ENCODE assay signal across 17 cellular contexts in the genomic region with DNA sequence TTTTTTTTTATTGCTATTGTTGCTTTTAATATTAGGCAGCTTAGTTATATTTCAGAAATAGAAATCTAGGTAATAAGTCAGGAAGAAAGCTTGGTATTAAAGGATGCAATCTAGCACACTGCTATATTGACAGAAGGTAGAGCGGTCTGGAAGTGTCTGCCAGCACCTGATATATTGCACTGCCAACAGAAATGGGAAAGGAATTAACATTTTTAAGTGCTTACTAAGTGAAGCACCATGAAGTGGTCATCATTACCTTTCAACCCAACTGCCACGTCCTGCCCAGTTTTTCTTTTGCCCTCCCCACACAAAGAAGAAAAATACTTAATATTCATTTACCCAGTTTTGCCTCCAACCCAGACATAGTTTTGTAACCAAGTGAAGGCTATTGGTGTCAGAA.
DNase-seq lines count a peak whose midpoint lies in the region; ATAC-seq and TF ChIP-seq lines count a peak whose summit lies in the region.
"Had no signal": no experiment of that assay in that cellular context is flagged by ENCODE, and none has a peak within 500 bp of the region (broad histone marks: within the 10 kb centered on the region; RNA-seq: fewer than 3 reads in every experiment).

No MANE protein-coding gene starts in this region.

- no peaks in the 10 kb centered on the region for H3K79me1 ChIP-seq in neuronal stem cell (ENCODE audit: low read depth, low read length)

- no peak overlapping the region for H3K23ac ChIP-seq in neuronal stem cell (ENCODE audit: low read depth, low read length, poor library complexity)

- H3K27me3 ChIP-seq in KMS-11 (ENCODE audit: insufficient read depth, low read depth) (no peaks in the 10 kb centered on the region), PC-3 (ENCODE audit: low read length) (no peaks in the 10 kb centered on the region), neuronal stem cell (ENCODE audit: control insufficient read depth in 3 of 3, insufficient read depth in 3 of 3, low read depth in 1 of 3, low read length in 3 of 3) (no peaks in the 10 kb centered on the region)
- H3K27me3 ChIP-seq: BE2C, uterus had no signal

- no peak overlapping the region for H2BK5ac ChIP-seq in neuronal stem cell (ENCODE audit: low read length)

- no peak for TF ChIP-seq CTCF in KMS-11 (conservative IDR thresholded peaks at IDR 0.05; ENCODE audit: low read depth, low read length)
- TF ChIP-seq CTCF in PC-3 (conservative IDR thresholded peaks at IDR 0.05; ENCODE audit: low read depth, low read length) = no peak
- no peak for TF ChIP-seq CTCF in fibroblast of mammary gland (conservative IDR thresholded peaks at IDR 0.05; ENCODE audit: control insufficient read depth, insufficient read depth, low read depth, low read length)

- H2BK12ac ChIP-seq in neuronal stem cell (ENCODE audit: low read length) = no peak overlapping the region

- H2BK15ac ChIP-seq in neuronal stem cell (ENCODE audit: low read length) = no peak overlapping the region

- H3K79me2 ChIP-seq in KMS-11 (ENCODE audit: insufficient read depth, low read depth) = no peaks in the 10 kb centered on the region
- no peaks in the 10 kb centered on the region for H3K79me2 ChIP-seq in PC-3 (ENCODE audit: low read length)

- H3K27ac ChIP-seq in KMS-11 (no peak overlapping the region), PC-3 (ENCODE audit: low read length) (no peak overlapping the region), neuronal stem cell (replicated peaks; ENCODE audit: low read length) (no peak overlapping the region)
- H3K27ac ChIP-seq: prostate gland, uterus had no signal

- no CpG with 5 or more reads among the region's 2 CpGs for WGBS in neuronal stem cell (ENCODE audit: extremely low coverage in 2 of 2, insufficient read length in 2 of 2, insufficient replicate concordance in 1 of 2), 2 donors

- H3K4me3 ChIP-seq in KMS-11 (IDR thresholded peaks at IDR 0.05; ENCODE audit: insufficient read depth, low read depth, low read length) (no peak overlapping the region), PC-3 (ENCODE audit: low read length) (no peak overlapping the region), fibroblast of mammary gland (ENCODE audit: control insufficient read depth, low read depth, low read length) (no peak overlapping the region), neuronal stem cell (ENCODE audit: low read length in 2 of 2) (no peak overlapping the region)
- H3K4me3 ChIP-seq: prostate gland, uterus had no signal

- H3K4me1 ChIP-seq in KMS-11 (ENCODE audit: low read depth, poor library complexity, severe bottlenecking) = peaks cover 15% of the 10 kb centered on the region
- H3K4me1 ChIP-seq in PC-3 (ENCODE audit: insufficient read depth, low read length) = peaks cover 52% of the 10 kb centered on the region
- peaks cover 0 to 10% of the 10 kb centered on the region in 2 donors for H3K4me1 ChIP-seq in neuronal stem cell (ENCODE audit: control insufficient read depth in 2 of 2, insufficient read depth in 1 of 2, low read depth in 1 of 2, low read length in 2 of 2)
- H3K4me1 ChIP-seq: BE2C, prostate gland, uterus had no signal

- H4K91ac ChIP-seq in neuronal stem cell (ENCODE audit: low read depth, low read length, poor library complexity) = no peak overlapping the region

- H3K4ac ChIP-seq in neuronal stem cell (ENCODE audit: low read length) = no peak overlapping the region

- H2BK120ac ChIP-seq in neuronal stem cell (ENCODE audit: low read depth, low read length) = no peak overlapping the region

- BruUV-seq in PC-3 (replicated peaks; lab: Mats Ljungman, UMichigan) = no TSS peak

- H3K9me3 ChIP-seq in PC-3 (ENCODE audit: low read length) = no peaks in the 10 kb centered on the region
- H3K9me3 ChIP-seq in neuronal stem cell (replicated peaks in 1 of 2; ENCODE audit: control insufficient read depth in 2 of 2, insufficient read depth in 1 of 2, low read depth in 1 of 2, low read length in 2 of 2) = no peaks in the 10 kb centered on the region
- H3K9me3 ChIP-seq: BE2C, prostate gland, uterus had no signal

- H2AFZ ChIP-seq in KMS-11 (ENCODE audit: low read depth) (peak overlapping the region; percentile 51; the same call in 1 of the 2 replicates), PC-3 (ENCODE audit: low read length) (no peak overlapping the region; the same call in 1 of the 2 replicates), neuronal stem cell (ENCODE audit: low read length) (no peak overlapping the region)

- H3F3A ChIP-seq in PC-3 (ENCODE audit: low read length, unreplicated experiment) = no peaks in the 10 kb centered on the region

- H2AK5ac ChIP-seq in neuronal stem cell (ENCODE audit: low read depth, low read length) = no peak overlapping the region

- CTCF ChIA-PET in PC-3 (lab: Charles Lee) = no interaction called here

- H4K8ac ChIP-seq in neuronal stem cell (ENCODE audit: low read depth, low read length) = no peak overlapping the region

- peak; percentile 22 for DNase-seq in DMS53 treated with DMSO at 0.1 percent for 48 hours (lab: John Stamatoyannopoulos, UW; ENCODE audit: unreplicated experiment)
- peak; percentile 59 for DNase-seq in PC-3
- DNase-seq in fibroblast of mammary gland (ENCODE audit: low read depth) = peak; percentile 20
- no peak for DNase-seq in neuronal stem cell (ENCODE audit: low spot score)
- DNase-seq: activated naive CD4-positive, alpha-beta T cell treated with anti-CD3 and anti-CD28 coated beads for 36 hours; activated T-cell treated with anti-CD3 and anti-CD28 coated beads for 4 hours; BE2C; foreskin melanocyte; natural killer cell; small intestine; stimulated activated CD4-positive, alpha-beta T cell treated with anti-CD3 and anti-CD28 coated beads, Interleukin-4, amount 100 ng/mL, for 4 hours; T-cell; uterus had no signal

- ATAC-seq in PC-3 (peak; percentile 45), HG03025 (IDR thresholded peaks at IDR 0.05; ENCODE audit: low FRiP score, unreplicated experiment) (no peak), GM18867 (IDR thresholded peaks at IDR 0.05; ENCODE audit: unreplicated experiment) (no peak)
- ATAC-seq: natural killer cell, T-cell had no signal

- no peaks in the 10 kb centered on the region for H3K9me2 ChIP-seq in PC-3 (replicated peaks; ENCODE audit: low read length)

- no peak overlapping the region for H3K18ac ChIP-seq in neuronal stem cell (ENCODE audit: low read length)

- H3K36me3 ChIP-seq in KMS-11 (ENCODE audit: insufficient read depth) = no peaks in the 10 kb centered on the region
- H3K36me3 ChIP-seq in PC-3 (ENCODE audit: low read depth, low read length) = no peaks in the 10 kb centered on the region
- no peaks in the 10 kb centered on the region for H3K36me3 ChIP-seq in neuronal stem cell (replicated peaks in 1 of 2; ENCODE audit: control insufficient read depth in 2 of 2, insufficient read depth in 2 of 2, low read length in 2 of 2)
- H3K36me3 ChIP-seq: BE2C, prostate gland, uterus had no signal

- no peak overlapping the region for H3K9ac ChIP-seq in KMS-11
- H3K9ac ChIP-seq in PC-3 (ENCODE audit: low read length) = no peak overlapping the region
- H3K9ac ChIP-seq in neuronal stem cell (ENCODE audit: low read depth, low read length, poor library complexity) = no peak overlapping the region

- POLR2A ChIA-PET in PC-3 (lab: Charles Lee; ENCODE audit: unreplicated experiment) = interaction anchor here (0.7 kb wide), 1 partner anchor 1292 kb away, joined by 7 read pairs; no protein-coding TSS in a partner anchor

- intact Hi-C loops in PC-3 (cut with micrococcal nuclease) = no loop called here

- H3K14ac ChIP-seq in neuronal stem cell (ENCODE audit: low read length) = no peak overlapping the region

- peak overlapping the region; percentile 33; the same call in 1 of the 2 replicates for H3K4me2 ChIP-seq in KMS-11
- H3K4me2 ChIP-seq in PC-3 (ENCODE audit: low read length) = peak overlapping the region; percentile 34; the same call in 1 of the 2 replicates
- H3K4me2 ChIP-seq in neuronal stem cell (ENCODE audit: insufficient read depth, low read length, poor library complexity, severe bottlenecking) = no peak overlapping the region

- no peaks in the 10 kb centered on the region for H4K20me1 ChIP-seq in KMS-11 (ENCODE audit: insufficient read depth)
- no peaks in the 10 kb centered on the region for H4K20me1 ChIP-seq in PC-3 (ENCODE audit: low read length)
